15 cellular contexts compared by ENCODE assay signal in the genomic region with DNA sequence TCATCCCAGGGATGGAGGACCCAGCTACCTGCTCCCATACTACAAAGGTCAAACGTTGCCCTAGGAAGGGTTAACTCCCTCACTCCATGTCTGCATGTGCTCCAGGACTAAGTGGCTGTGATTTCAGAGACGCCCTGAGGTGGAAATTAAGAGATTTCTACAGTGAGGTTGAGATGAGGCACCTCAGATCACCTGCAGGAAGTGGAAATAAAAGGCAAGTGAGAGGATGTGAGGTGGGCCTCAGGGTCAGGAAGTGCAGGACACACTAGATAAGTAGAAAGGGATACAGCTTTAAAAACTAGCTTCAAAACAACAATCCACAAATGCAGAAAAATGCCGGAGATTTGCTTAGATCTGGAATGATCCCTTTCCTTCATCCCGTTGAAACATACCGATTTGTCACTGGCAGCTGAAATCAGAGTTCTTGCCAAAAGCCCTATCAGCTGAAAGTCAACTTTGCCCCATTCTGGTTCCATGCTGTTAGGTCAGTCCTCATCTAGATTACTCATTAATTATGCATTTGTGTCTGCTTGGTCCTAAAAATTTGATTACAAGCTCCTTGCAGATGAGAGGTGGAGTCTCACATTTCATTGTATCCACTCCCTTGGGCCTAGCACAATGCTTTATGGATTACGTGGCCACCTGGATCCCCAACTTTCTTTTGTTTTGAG.
"Had no signal": no experiment of that assay in that cellular context is flagged by ENCODE, and none has a peak within 500 bp of the region (broad histone marks: within the 10 kb centered on the region; RNA-seq: fewer than 3 reads in every experiment).

No MANE protein-coding gene starts in this region.

- H3K27ac Mint-ChIP-seq: brain; natural killer cell; stimulated activated naive B cell treated with anti-CD40 and anti-IgM and Interleukin-4, amounts not matched to agents 10 μg/mL and 1 μg/mL and 100 μg/mL, for 72 hours; T-helper 2 cell treated with Interferon-gamma antibody and Interleukin-4, amounts not matched to agents 5 μg/mL and 100 μg/mL, for 36 hours had no signal

- H3K27me3 ChIP-seq: foreskin keratinocyte, heart right ventricle, upper lobe of left lung had no signal

- H3K4me1 ChIP-seq: foreskin keratinocyte, prostate gland had no signal

- ATAC-seq: activated CD4-positive, CD25-positive, alpha-beta regulatory T cell treated with anti-CD3 and anti-CD28 coated beads, Interleukin-2, amount 50 U/mL, for 24 hours; foreskin keratinocyte; natural killer cell; sciatic nerve; stimulated activated naive B cell treated with anti-CD40 and anti-IgM and Interleukin-4, amounts not matched to agents 10 μg/mL and 1 μg/mL and 100 μg/mL, for 72 hours had no signal

- DNase-seq: activated naive CD4-positive, alpha-beta T cell treated with anti-CD3 and anti-CD28 coated beads, Interleukin-2, amount 50 U/mL, for 16 hours; amniotic stem cell; cerebellar nuclear complex; foreskin keratinocyte; heart right ventricle; natural killer cell; nucleus accumbens; stimulated activated CD4-positive, alpha-beta T cell treated with anti-CD3 and anti-CD28 coated beads, Interleukin-2, amount 100 ng/mL, for 24 hours; stimulated activated naive B cell treated with anti-CD40 and anti-IgM and Interleukin-4, amounts not matched to agents 10 μg/mL and 1 μg/mL and 100 μg/mL, for 72 hours; upper lobe of left lung had no signal

- H3K27ac ChIP-seq: foreskin keratinocyte, prostate gland had no signal

- H3K4me3 Mint-ChIP-seq: brain; natural killer cell; stimulated activated naive B cell treated with anti-CD40 and anti-IgM and Interleukin-4, amounts not matched to agents 10 μg/mL and 1 μg/mL and 100 μg/mL, for 72 hours; T-helper 2 cell treated with Interferon-gamma antibody and Interleukin-4, amounts not matched to agents 5 μg/mL and 100 μg/mL, for 36 hours had no signal

- H3K36me3 ChIP-seq: heart right ventricle, prostate gland, upper lobe of left lung had no signal

- H3K9me3 Mint-ChIP-seq: natural killer cell; T-helper 2 cell treated with Interferon-gamma antibody and Interleukin-4, amounts not matched to agents 5 μg/mL and 100 μg/mL, for 36 hours had no signal

- H3K9me3 ChIP-seq: prostate gland, upper lobe of left lung had no signal

- H3K4me1 Mint-ChIP-seq: brain, natural killer cell had no signal

- H3K4me3 ChIP-seq: heart right ventricle, prostate gland, upper lobe of left lung had no signal

- H3K36me3 Mint-ChIP-seq: brain; natural killer cell; stimulated activated naive B cell treated with anti-CD40 and anti-IgM and Interleukin-4, amounts not matched to agents 10 μg/mL and 1 μg/mL and 100 μg/mL, for 72 hours had no signal
